Comparison of ENCODE assay signal across 1 cellular context in the genomic region with DNA sequence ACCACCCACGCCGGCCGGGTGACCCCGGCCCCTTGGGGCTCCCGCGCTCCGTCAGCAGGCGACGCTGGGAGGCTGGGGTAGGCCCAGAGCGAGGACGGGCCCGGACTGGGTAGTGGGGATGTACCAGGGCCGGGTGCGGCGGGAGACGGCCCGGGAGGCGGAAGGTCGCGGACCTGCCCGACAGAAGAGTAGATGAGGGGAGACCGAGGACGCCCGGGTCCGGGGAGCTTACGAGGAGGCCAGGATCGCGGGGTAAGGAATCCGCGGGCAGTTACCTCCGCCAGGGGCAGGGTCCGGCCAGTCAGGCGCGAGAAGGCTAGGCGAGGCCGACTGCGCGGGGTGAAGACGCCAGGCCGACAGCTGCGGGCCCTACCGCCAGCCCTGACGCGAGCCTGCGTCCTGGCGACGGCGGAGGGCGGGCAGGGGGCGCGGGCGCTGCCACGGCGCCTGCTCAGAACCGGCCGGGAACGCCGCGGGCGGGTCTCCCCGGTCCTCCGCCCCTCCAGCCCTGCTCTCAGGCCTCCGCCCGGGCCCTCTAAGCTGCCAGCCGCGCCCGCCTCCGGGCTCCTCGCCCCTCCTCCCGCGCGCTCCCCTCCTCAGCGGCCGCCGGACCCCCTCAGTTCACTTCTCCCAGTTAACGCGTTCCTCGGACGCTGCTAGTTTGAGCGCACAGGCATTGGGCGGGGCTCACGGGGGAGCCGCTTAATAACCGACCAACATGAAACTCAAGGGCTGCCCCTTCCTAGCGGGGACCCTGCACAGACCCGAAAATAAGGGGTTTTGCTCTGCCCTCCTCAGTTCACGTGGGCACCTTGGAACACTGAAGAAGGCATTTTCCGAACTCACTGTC.
TF ChIP-seq lines count a peak whose summit lies in the region.

A gene (minus strand): TSS at position 407 of the 850 bp plus-strand sequence. CDS start 1,678 bp downstream, outside the sequence.

TF ChIP-seq in WTC11, 78 proteins besides CTCF, POLR2A, EP300 and RAD21 (continued from another document and continues in another):
- TF ChIP-seq, protein P1, sequence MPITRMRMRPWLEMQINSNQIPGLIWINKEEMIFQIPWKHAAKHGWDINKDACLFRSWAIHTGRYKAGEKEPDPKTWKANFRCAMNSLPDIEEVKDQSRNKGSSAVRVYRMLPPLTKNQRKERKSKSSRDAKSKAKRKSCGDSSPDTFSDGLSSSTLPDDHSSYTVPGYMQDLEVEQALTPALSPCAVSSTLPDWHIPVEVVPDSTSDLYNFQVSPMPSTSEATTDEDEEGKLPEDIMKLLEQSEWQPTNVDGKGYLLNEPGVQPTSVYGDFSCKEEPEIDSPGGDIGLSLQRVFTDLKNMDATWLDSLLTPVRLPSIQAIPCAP (CRISPR knock-in tag; IDR thresholded peaks at IDR 0.05) = no peak
- TF ChIP-seq, protein P2, sequence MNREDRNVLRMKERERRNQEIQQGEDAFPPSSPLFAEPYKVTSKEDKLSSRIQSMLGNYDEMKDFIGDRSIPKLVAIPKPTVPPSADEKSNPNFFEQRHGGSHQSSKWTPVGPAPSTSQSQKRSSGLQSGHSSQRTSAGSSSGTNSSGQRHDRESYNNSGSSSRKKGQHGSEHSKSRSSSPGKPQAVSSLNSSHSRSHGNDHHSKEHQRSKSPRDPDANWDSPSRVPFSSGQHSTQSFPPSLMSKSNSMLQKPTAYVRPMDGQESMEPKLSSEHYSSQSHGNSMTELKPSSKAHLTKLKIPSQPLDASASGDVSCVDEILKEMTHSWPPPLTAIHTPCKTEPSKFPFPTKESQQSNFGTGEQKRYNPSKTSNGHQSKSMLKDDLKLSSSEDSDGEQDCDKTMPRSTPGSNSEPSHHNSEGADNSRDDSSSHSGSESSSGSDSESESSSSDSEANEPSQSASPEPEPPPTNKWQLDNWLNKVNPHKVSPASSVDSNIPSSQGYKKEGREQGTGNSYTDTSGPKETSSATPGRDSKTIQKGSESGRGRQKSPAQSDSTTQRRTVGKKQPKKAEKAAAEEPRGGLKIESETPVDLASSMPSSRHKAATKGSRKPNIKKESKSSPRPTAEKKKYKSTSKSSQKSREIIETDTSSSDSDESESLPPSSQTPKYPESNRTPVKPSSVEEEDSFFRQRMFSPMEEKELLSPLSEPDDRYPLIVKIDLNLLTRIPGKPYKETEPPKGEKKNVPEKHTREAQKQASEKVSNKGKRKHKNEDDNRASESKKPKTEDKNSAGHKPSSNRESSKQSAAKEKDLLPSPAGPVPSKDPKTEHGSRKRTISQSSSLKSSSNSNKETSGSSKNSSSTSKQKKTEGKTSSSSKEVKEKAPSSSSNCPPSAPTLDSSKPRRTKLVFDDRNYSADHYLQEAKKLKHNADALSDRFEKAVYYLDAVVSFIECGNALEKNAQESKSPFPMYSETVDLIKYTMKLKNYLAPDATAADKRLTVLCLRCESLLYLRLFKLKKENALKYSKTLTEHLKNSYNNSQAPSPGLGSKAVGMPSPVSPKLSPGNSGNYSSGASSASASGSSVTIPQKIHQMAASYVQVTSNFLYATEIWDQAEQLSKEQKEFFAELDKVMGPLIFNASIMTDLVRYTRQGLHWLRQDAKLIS (CRISPR knock-in tag; IDR thresholded peaks at IDR 0.05; ENCODE audit: borderline replicate concordance) = 0 out of 2 replicates have a peak, but pooled peaks have one; percentile 12
- TF ChIP-seq FOXP1 (CRISPR knock-in tag; IDR thresholded peaks at IDR 0.05; ENCODE audit: borderline replicate concordance) (peak; percentile 77; the same call in 1 of the 2 replicates), SMAD4 (CRISPR knock-in tag; IDR thresholded peaks at IDR 0.05) (0 out of 2 replicates have a peak, but pooled peaks have one; percentile 17), NR2C2 (CRISPR knock-in tag; IDR thresholded peaks at IDR 0.05) (no peak), MYBL2 (CRISPR knock-in tag; IDR thresholded peaks at IDR 0.05) (peak; percentile 69; the same call in 1 of the 2 replicates), RORB (CRISPR knock-in tag; IDR thresholded peaks at IDR 0.05) (no peak), JAZF1 (CRISPR knock-in tag; IDR thresholded peaks at IDR 0.05) (no peak), JUN (CRISPR knock-in tag; IDR thresholded peaks at IDR 0.05) (peak; percentile 67; the same call in 1 of the 2 replicates), SMAD3 (CRISPR knock-in tag; IDR thresholded peaks at IDR 0.05; ENCODE audit: borderline replicate concordance) (no peak), ZNF423 (CRISPR knock-in tag; IDR thresholded peaks at IDR 0.05) (no peak), MXD4 (CRISPR knock-in tag; IDR thresholded peaks at IDR 0.05; ENCODE audit: borderline replicate concordance) (no peak), KAT7 (CRISPR knock-in tag; IDR thresholded peaks at IDR 0.05; ENCODE audit: borderline replicate concordance) (peak; percentile 92; the same call in 1 of the 2 replicates), NFYB (CRISPR knock-in tag; conservative IDR thresholded peaks at IDR 0.05; ENCODE audit: low read depth) (no peak; the same call in 1 of the 2 replicates), ZNF671 (CRISPR knock-in tag; IDR thresholded peaks at IDR 0.05) (no peak), ZNF396 (CRISPR knock-in tag; IDR thresholded peaks at IDR 0.05; ENCODE audit: borderline replicate concordance) (no peak), GABPB1 (CRISPR knock-in tag; IDR thresholded peaks at IDR 0.05) (no peak), CREM (CRISPR knock-in tag; IDR thresholded peaks at IDR 0.05) (no peak), SOX15 (CRISPR knock-in tag; IDR thresholded peaks at IDR 0.05) (no peak), CREB1 (CRISPR knock-in tag; IDR thresholded peaks at IDR 0.05) (no peak), ZNF416 (CRISPR knock-in tag; IDR thresholded peaks at IDR 0.05) (no peak), ZNF232 (CRISPR knock-in tag; IDR thresholded peaks at IDR 0.05) (no peak), GTF2I (CRISPR knock-in tag; conservative IDR thresholded peaks at IDR 0.05) (no peak)
- TF ChIP-seq, protein P3, sequence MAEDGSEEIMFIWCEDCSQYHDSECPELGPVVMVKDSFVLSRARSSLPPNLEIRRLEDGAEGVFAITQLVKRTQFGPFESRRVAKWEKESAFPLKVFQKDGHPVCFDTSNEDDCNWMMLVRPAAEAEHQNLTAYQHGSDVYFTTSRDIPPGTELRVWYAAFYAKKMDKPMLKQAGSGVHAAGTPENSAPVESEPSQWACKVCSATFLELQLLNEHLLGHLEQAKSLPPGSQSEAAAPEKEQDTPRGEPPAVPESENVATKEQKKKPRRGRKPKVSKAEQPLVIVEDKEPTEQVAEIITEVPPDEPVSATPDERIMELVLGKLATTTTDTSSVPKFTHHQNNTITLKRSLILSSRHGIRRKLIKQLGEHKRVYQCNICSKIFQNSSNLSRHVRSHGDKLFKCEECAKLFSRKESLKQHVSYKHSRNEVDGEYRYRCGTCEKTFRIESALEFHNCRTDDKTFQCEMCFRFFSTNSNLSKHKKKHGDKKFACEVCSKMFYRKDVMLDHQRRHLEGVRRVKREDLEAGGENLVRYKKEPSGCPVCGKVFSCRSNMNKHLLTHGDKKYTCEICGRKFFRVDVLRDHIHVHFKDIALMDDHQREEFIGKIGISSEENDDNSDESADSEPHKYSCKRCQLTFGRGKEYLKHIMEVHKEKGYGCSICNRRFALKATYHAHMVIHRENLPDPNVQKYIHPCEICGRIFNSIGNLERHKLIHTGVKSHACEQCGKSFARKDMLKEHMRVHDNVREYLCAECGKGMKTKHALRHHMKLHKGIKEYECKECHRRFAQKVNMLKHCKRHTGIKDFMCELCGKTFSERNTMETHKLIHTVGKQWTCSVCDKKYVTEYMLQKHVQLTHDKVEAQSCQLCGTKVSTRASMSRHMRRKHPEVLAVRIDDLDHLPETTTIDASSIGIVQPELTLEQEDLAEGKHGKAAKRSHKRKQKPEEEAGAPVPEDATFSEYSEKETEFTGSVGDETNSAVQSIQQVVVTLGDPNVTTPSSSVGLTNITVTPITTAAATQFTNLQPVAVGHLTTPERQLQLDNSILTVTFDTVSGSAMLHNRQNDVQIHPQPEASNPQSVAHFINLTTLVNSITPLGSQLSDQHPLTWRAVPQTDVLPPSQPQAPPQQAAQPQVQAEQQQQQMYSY (CRISPR knock-in tag; IDR thresholded peaks at IDR 0.05) = no peak
- TF ChIP-seq, protein P4, sequence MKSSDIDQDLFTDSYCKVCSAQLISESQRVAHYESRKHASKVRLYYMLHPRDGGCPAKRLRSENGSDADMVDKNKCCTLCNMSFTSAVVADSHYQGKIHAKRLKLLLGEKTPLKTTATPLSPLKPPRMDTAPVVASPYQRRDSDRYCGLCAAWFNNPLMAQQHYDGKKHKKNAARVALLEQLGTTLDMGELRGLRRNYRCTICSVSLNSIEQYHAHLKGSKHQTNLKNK (CRISPR knock-in tag; IDR thresholded peaks at IDR 0.05) = no peak
- TF ChIP-seq, protein P5, sequence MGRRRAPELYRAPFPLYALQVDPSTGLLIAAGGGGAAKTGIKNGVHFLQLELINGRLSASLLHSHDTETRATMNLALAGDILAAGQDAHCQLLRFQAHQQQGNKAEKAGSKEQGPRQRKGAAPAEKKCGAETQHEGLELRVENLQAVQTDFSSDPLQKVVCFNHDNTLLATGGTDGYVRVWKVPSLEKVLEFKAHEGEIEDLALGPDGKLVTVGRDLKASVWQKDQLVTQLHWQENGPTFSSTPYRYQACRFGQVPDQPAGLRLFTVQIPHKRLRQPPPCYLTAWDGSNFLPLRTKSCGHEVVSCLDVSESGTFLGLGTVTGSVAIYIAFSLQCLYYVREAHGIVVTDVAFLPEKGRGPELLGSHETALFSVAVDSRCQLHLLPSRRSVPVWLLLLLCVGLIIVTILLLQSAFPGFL (CRISPR knock-in tag; IDR thresholded peaks at IDR 0.05; ENCODE audit: borderline replicate concordance) = no peak
- TF ChIP-seq, protein P6, sequence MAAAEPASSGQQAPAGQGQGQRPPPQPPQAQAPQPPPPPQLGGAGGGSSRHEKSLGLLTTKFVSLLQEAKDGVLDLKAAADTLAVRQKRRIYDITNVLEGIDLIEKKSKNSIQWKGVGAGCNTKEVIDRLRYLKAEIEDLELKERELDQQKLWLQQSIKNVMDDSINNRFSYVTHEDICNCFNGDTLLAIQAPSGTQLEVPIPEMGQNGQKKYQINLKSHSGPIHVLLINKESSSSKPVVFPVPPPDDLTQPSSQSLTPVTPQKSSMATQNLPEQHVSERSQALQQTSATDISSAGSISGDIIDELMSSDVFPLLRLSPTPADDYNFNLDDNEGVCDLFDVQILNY (CRISPR knock-in tag; IDR thresholded peaks at IDR 0.05) = peak; percentile 67; the same call in 1 of the 2 replicates
- TF ChIP-seq, protein P7, sequence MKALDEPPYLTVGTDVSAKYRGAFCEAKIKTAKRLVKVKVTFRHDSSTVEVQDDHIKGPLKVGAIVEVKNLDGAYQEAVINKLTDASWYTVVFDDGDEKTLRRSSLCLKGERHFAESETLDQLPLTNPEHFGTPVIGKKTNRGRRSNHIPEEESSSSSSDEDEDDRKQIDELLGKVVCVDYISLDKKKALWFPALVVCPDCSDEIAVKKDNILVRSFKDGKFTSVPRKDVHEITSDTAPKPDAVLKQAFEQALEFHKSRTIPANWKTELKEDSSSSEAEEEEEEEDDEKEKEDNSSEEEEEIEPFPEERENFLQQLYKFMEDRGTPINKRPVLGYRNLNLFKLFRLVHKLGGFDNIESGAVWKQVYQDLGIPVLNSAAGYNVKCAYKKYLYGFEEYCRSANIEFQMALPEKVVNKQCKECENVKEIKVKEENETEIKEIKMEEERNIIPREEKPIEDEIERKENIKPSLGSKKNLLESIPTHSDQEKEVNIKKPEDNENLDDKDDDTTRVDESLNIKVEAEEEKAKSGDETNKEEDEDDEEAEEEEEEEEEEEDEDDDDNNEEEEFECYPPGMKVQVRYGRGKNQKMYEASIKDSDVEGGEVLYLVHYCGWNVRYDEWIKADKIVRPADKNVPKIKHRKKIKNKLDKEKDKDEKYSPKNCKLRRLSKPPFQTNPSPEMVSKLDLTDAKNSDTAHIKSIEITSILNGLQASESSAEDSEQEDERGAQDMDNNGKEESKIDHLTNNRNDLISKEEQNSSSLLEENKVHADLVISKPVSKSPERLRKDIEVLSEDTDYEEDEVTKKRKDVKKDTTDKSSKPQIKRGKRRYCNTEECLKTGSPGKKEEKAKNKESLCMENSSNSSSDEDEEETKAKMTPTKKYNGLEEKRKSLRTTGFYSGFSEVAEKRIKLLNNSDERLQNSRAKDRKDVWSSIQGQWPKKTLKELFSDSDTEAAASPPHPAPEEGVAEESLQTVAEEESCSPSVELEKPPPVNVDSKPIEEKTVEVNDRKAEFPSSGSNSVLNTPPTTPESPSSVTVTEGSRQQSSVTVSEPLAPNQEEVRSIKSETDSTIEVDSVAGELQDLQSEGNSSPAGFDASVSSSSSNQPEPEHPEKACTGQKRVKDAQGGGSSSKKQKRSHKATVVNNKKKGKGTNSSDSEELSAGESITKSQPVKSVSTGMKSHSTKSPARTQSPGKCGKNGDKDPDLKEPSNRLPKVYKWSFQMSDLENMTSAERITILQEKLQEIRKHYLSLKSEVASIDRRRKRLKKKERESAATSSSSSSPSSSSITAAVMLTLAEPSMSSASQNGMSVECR (CRISPR knock-in tag; IDR thresholded peaks at IDR 0.05; ENCODE audit: borderline replicate concordance) = no peak
- TF ChIP-seq, protein P8, sequence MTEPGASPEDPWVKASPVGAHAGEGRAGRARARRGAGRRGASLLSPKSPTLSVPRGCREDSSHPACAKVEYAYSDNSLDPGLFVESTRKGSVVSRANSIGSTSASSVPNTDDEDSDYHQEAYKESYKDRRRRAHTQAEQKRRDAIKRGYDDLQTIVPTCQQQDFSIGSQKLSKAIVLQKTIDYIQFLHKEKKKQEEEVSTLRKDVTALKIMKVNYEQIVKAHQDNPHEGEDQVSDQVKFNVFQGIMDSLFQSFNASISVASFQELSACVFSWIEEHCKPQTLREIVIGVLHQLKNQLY (CRISPR knock-in tag; IDR thresholded peaks at IDR 0.05) = no peak
- TF ChIP-seq, protein P9, sequence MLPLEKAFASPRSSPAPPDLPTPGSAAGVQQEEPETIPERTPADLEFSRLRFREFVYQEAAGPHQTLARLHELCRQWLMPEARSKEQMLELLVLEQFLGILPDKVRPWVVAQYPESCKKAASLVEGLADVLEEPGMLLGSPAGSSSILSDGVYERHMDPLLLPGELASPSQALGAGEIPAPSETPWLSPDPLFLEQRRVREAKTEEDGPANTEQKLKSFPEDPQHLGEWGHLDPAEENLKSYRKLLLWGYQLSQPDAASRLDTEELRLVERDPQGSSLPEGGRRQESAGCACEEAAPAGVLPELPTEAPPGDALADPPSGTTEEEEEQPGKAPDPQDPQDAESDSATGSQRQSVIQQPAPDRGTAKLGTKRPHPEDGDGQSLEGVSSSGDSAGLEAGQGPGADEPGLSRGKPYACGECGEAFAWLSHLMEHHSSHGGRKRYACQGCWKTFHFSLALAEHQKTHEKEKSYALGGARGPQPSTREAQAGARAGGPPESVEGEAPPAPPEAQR (CRISPR knock-in tag; IDR thresholded peaks at IDR 0.05) = no peak
- TF ChIP-seq, protein P10, sequence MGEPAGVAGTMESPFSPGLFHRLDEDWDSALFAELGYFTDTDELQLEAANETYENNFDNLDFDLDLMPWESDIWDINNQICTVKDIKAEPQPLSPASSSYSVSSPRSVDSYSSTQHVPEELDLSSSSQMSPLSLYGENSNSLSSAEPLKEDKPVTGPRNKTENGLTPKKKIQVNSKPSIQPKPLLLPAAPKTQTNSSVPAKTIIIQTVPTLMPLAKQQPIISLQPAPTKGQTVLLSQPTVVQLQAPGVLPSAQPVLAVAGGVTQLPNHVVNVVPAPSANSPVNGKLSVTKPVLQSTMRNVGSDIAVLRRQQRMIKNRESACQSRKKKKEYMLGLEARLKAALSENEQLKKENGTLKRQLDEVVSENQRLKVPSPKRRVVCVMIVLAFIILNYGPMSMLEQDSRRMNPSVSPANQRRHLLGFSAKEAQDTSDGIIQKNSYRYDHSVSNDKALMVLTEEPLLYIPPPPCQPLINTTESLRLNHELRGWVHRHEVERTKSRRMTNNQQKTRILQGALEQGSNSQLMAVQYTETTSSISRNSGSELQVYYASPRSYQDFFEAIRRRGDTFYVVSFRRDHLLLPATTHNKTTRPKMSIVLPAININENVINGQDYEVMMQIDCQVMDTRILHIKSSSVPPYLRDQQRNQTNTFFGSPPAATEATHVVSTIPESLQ (CRISPR knock-in tag; IDR thresholded peaks at IDR 0.05) = no peak
